In genomic region chr9:111975709-111976108, GRCh38 we compare ENCODE assay signal across 7 cellular contexts.
A peak's percentile ranks its signal among the peaks of the same experiment; 100 is the strongest.
DNase-seq lines count a peak whose midpoint lies in the region; ATAC-seq and TF ChIP-seq lines count a peak whose summit lies in the region.

No MANE protein-coding gene starts in this region.

- no peak overlapping the region for H3K4me3 Mint-ChIP-seq in activated CD8-positive, alpha-beta T cell treated with anti-CD3 and anti-CD28 coated beads for 36 hours
- peak overlapping the region in 1 of 8 donors; percentile 51 for H3K4me3 Mint-ChIP-seq in naive B cell

- H3K4me1 Mint-ChIP-seq in activated CD8-positive, alpha-beta T cell treated with anti-CD3 and anti-CD28 coated beads for 36 hours (ENCODE audit: low read depth): peaks cover 6% of the 10 kb centered on the region
- H3K4me1 Mint-ChIP-seq in naive B cell: peaks cover 38 to 45% (median 44%) of the 10 kb centered on the region in 3 donors

- intact Hi-C loops in activated CD8-positive, alpha-beta T cell treated with anti-CD3 and anti-CD28 coated beads for 36 hours (cut with micrococcal nuclease): no loop called here

- POLR2A ChIA-PET in activated CD8-positive, alpha-beta T cell treated with anti-CD3 and anti-CD28 coated beads for 36 hours (lab: Charles Lee): no interaction called here

- H3K27ac Mint-ChIP-seq in activated CD8-positive, alpha-beta T cell treated with anti-CD3 and anti-CD28 coated beads for 36 hours: no peak overlapping the region
- peak overlapping the region in 2 of 6 donors; percentile 36 to 62 for H3K27ac Mint-ChIP-seq in naive B cell

- H3K27me3 Mint-ChIP-seq in activated CD8-positive, alpha-beta T cell treated with anti-CD3 and anti-CD28 coated beads for 36 hours: peaks cover 2% of the 10 kb centered on the region
- H3K27me3 Mint-ChIP-seq in naive B cell: no peaks in the 10 kb centered on the region

- CTCF ChIA-PET in activated CD8-positive, alpha-beta T cell treated with anti-CD3 and anti-CD28 coated beads for 36 hours (lab: Charles Lee): interaction anchor here (1.6 kb wide), 2 partner anchors 9 to 99 kb away, joined by 4 read pairs; no protein-coding TSS in a partner anchor

- ATAC-seq in GM18511 (IDR thresholded peaks at IDR 0.05; ENCODE audit: unreplicated experiment) (peak; percentile 70), naive B cell (ENCODE audit: low read depth in 2 of 2) (peak; percentile 28 to 32), HG03280 (IDR thresholded peaks at IDR 0.05; ENCODE audit: unreplicated experiment) (no peak), HG02870 (IDR thresholded peaks at IDR 0.05; ENCODE audit: unreplicated experiment) (no peak), HG02763 (IDR thresholded peaks at IDR 0.05; ENCODE audit: unreplicated experiment) (no peak)
- ATAC-seq in activated CD8-positive, alpha-beta T cell treated with anti-CD3 and anti-CD28 coated beads for 36 hours: peak; percentile 53

- no peaks in the 10 kb centered on the region for H3K36me3 Mint-ChIP-seq in activated CD8-positive, alpha-beta T cell treated with anti-CD3 and anti-CD28 coated beads for 36 hours (ENCODE audit: low read depth)
- no peaks in the 10 kb centered on the region for H3K36me3 Mint-ChIP-seq in naive B cell

- TF ChIP-seq CTCF in activated CD8-positive, alpha-beta T cell treated with anti-CD3 and anti-CD28 coated beads for 36 hours (IDR thresholded peaks at IDR 0.05): no peak

- H3K9me3 Mint-ChIP-seq in activated CD8-positive, alpha-beta T cell treated with anti-CD3 and anti-CD28 coated beads for 36 hours: no peaks in the 10 kb centered on the region
- H3K9me3 Mint-ChIP-seq in naive B cell: no peaks in the 10 kb centered on the region

- DNase-seq in NCI-H1436 (lab: John Stamatoyannopoulos, UW) (peak; percentile 45), naive B cell (no peak)
- DNase-seq in activated CD8-positive, alpha-beta T cell treated with anti-CD3 and anti-CD28 coated beads for 36 hours: peak; percentile 38

Comparison
In these comparisons a context has a peak if more than half of its experiments do, and no peak if none do; other contexts are left out.
1. ATAC-seq: peak in GM18511 (single experiment), activated CD8-positive, alpha-beta T cell treated with anti-CD3 and anti-CD28 coated beads for 36 hours (single experiment) and naive B cell (2 of 2); none in HG03280 (single experiment), HG02870 (single experiment) and HG02763 (single experiment).